ENCODE assay signal across 10 cellular contexts in genomic region chr3:131083190-131083863, GRCh38. TPM values are rescaled to one million over a fixed set of nuclear protein-coding genes. Genes with fewer than 3 reads are reported as not detected.
A peak's percentile ranks its signal among the peaks of the same experiment; 100 is the strongest.
DNase-seq lines count a peak whose midpoint lies in the region; ATAC-seq and TF ChIP-seq lines count a peak whose summit lies in the region.
"Had no signal": no experiment of that assay in that cellular context is flagged by ENCODE, and none has a peak within 500 bp of the region (broad histone marks: within the 10 kb centered on the region; RNA-seq: fewer than 3 reads in every experiment).

No MANE protein-coding gene starts in this region.

- H3K27me3 ChIP-seq in GM06990 (replicated peaks; ENCODE audit: control insufficient read depth, insufficient read depth, low read length) (no peaks in the 10 kb centered on the region; the same call in 1 of the 2 replicates), dorsolateral prefrontal cortex (no peaks in the 10 kb centered on the region), ovary (no peaks in the 10 kb centered on the region), mesenchymal stem cell (ENCODE audit: control insufficient read depth in 1 of 2, insufficient read depth in 1 of 2, low read length in 2 of 2) (no peaks in the 10 kb centered on the region)
- no peaks in the 10 kb centered on the region for H3K27me3 ChIP-seq in CD4-positive, alpha-beta T cell (ENCODE audit: control insufficient read depth, insufficient read depth, low read length)

- no peak overlapping the region for H2BK5ac ChIP-seq in mesenchymal stem cell (ENCODE audit: low read depth, low read length, poor library complexity, severe bottlenecking)

- H2AFZ ChIP-seq in mesenchymal stem cell (ENCODE audit: low read depth, low read length): no peak overlapping the region

- intact Hi-C loops in dorsolateral prefrontal cortex (cut with DNase I): loop anchor here in 1 of 2 donors (10.0 kb wide), 2 partner anchors 61 to 301 kb away; partner anchors contain the start of gene NUDT16
- intact Hi-C loops in ovary (cut with DNase I): no loop called here
- intact Hi-C loops in CD4-positive, alpha-beta T cell (cut with DNase I, micrococcal nuclease): no loop called here

- no peak overlapping the region for H3K9ac ChIP-seq in mesenchymal stem cell (ENCODE audit: low read length)

- no peak for TF ChIP-seq CTCF in GM06990 (IDR thresholded peaks at IDR 0.05; ENCODE audit: insufficient read depth, low read length, poor library complexity, severe bottlenecking)
- peak in 1 of 56 donors; percentile 9 for TF ChIP-seq CTCF in dorsolateral prefrontal cortex (IDR thresholded peaks at IDR 0.05 in 54 of 56, conservative IDR thresholded peaks at IDR 0.05 in 2 of 56; ENCODE audit: low read depth in 1 of 56, partially characterized antibody in 56 of 56)
- no peak for TF ChIP-seq CTCF in ovary (IDR thresholded peaks at IDR 0.05)
- TF ChIP-seq CTCF in CD4-positive, alpha-beta T cell (IDR thresholded peaks at IDR 0.05): no peak

- CTCF ChIA-PET in CD4-positive, alpha-beta T cell (lab: Charles Lee): no interaction called here

- H3K27ac Mint-ChIP-seq in CD4-positive, alpha-beta T cell: no peak overlapping the region
- H3K27ac Mint-ChIP-seq: activated CD4-positive, alpha-beta T cell treated with anti-CD3 and anti-CD28 coated beads, Interleukin-2, amount 10 ng/mL, durations not matched to agents 24 days and 14 days had no signal

- no peaks in the 10 kb centered on the region for H3K36me3 ChIP-seq in GM06990 (ENCODE audit: control insufficient read depth, insufficient read depth, low read length)
- H3K36me3 ChIP-seq in ovary: no peaks in the 10 kb centered on the region
- H3K36me3 ChIP-seq in mesenchymal stem cell (ENCODE audit: control insufficient read depth in 1 of 2, insufficient read depth in 2 of 2, low read depth in 1 of 2, low read length in 2 of 2): no peaks in the 10 kb centered on the region

- H4K8ac ChIP-seq in mesenchymal stem cell (ENCODE audit: low read length): no peak overlapping the region

- H3K9me3 ChIP-seq in ovary (no peaks in the 10 kb centered on the region), mesenchymal stem cell (ENCODE audit: control insufficient read depth, low read length) (no peaks in the 10 kb centered on the region)
- no peaks in the 10 kb centered on the region for H3K9me3 ChIP-seq in CD4-positive, alpha-beta T cell (ENCODE audit: control insufficient read depth, low read length)

- H3K4me1 ChIP-seq in ovary (ENCODE audit: insufficient read depth) (peaks cover 2% of the 10 kb centered on the region), mesenchymal stem cell (ENCODE audit: control insufficient read depth, insufficient read depth, low read depth, low read length) (peaks cover 2% of the 10 kb centered on the region)

- no peaks in the 10 kb centered on the region for H3K9me3 Mint-ChIP-seq in CD4-positive, alpha-beta T cell
- H3K9me3 Mint-ChIP-seq: activated CD4-positive, alpha-beta T cell treated with anti-CD3 and anti-CD28 coated beads, Interleukin-2, amount 10 ng/mL, durations not matched to agents 24 days and 14 days had no signal

- H3K4ac ChIP-seq in mesenchymal stem cell (ENCODE audit: low read depth in 1 of 2, low read length in 2 of 2): no peak overlapping the region

- H3K14ac ChIP-seq in mesenchymal stem cell (ENCODE audit: low read length in 2 of 2): no peak overlapping the region

- no peak for TF ChIP-seq EP300 in ovary (IDR thresholded peaks at IDR 0.05)

- no peak overlapping the region for H2AK5ac ChIP-seq in mesenchymal stem cell (ENCODE audit: low read length, severe bottlenecking)

- no peak overlapping the region for H3K18ac ChIP-seq in mesenchymal stem cell (ENCODE audit: low read depth in 1 of 2, low read length in 2 of 2)

- no peak overlapping the region for H2BK15ac ChIP-seq in mesenchymal stem cell (ENCODE audit: low read depth, poor library complexity, severe bottlenecking)

- H3K79me1 ChIP-seq in mesenchymal stem cell (replicated peaks; ENCODE audit: low read length, poor library complexity, severe bottlenecking): no peaks in the 10 kb centered on the region

- no peak for TF ChIP-seq POLR2A in ovary (IDR thresholded peaks at IDR 0.05)

- no peak overlapping the region for H2BK12ac ChIP-seq in mesenchymal stem cell (ENCODE audit: low read length in 2 of 2)

- no peak overlapping the region for H2BK120ac ChIP-seq in mesenchymal stem cell (ENCODE audit: low read depth, low read length)

- H3K27me3 Mint-ChIP-seq in CD4-positive, alpha-beta T cell: no peaks in the 10 kb centered on the region
- H3K27me3 Mint-ChIP-seq: activated CD4-positive, alpha-beta T cell treated with anti-CD3 and anti-CD28 coated beads, Interleukin-2, amount 10 ng/mL, durations not matched to agents 24 days and 14 days had no signal

- H3K4me3 ChIP-seq in GM06990 (replicated peaks; ENCODE audit: low read depth, low read length) (no peak overlapping the region), dorsolateral prefrontal cortex (peak overlapping the region in 52 of 59 donors; percentile 1 to 56 (median 30)), ovary (no peak overlapping the region), mesenchymal stem cell (ENCODE audit: insufficient read depth in 1 of 2, low read depth in 1 of 2, low read length in 2 of 2) (no peak overlapping the region)
- H3K4me3 ChIP-seq: skin epidermis had no signal

- DNase-seq in GM06990 (ENCODE audit: extremely low read depth, insufficient read length) (peak; percentile 3), NCI-H2171 (lab: John Stamatoyannopoulos, UW) (peak; percentile 97), dorsolateral prefrontal cortex (peak; percentile 88 to 99 (median 97)), ovary (peak in 3 of 5 donors; percentile 31 to 49 (median 46)), Kasumi-1 (lab: John Stamatoyannopoulos, UW) (no peak), mesenchymal stem cell (no peak), epidermal melanocyte (ENCODE audit: insufficient read length, low spot score) (no peak)
- DNase-seq in CD4-positive, alpha-beta T cell: no peak
- DNase-seq: activated CD4-positive, alpha-beta T cell treated with anti-CD3 and anti-CD28 coated beads, Interleukin-2, amount 10 ng/mL, durations not matched to agents 24 days and 14 days had no signal

- H3K4me1 Mint-ChIP-seq in CD4-positive, alpha-beta T cell (ENCODE audit: low read depth): no peaks in the 10 kb centered on the region
- H3K4me1 Mint-ChIP-seq: activated CD4-positive, alpha-beta T cell treated with anti-CD3 and anti-CD28 coated beads, Interleukin-2, amount 10 ng/mL, durations not matched to agents 24 days and 14 days had no signal

- no peak overlapping the region for H3K4me2 ChIP-seq in mesenchymal stem cell (ENCODE audit: low read length, poor library complexity, severe bottlenecking)

- no peak overlapping the region for H3K23ac ChIP-seq in mesenchymal stem cell (ENCODE audit: low read length in 2 of 2)

- H4K91ac ChIP-seq in mesenchymal stem cell (ENCODE audit: low read length): no peak overlapping the region

- no peak for ATAC-seq in CD4-positive, alpha-beta T cell (ENCODE audit: poor library complexity)

- POLR2A ChIA-PET in CD4-positive, alpha-beta T cell (lab: Charles Lee): no interaction called here

- 13 to 21% (median 19%) methylated on average over 4 of the region's 4 CpGs for WGBS in ovary, 3 donors
- 62% methylated on average over 3 of the region's 4 CpGs for WGBS in mesenchymal stem cell

- H3K4me3 Mint-ChIP-seq in CD4-positive, alpha-beta T cell: no peak overlapping the region
- H3K4me3 Mint-ChIP-seq: activated CD4-positive, alpha-beta T cell treated with anti-CD3 and anti-CD28 coated beads, Interleukin-2, amount 10 ng/mL, durations not matched to agents 24 days and 14 days had no signal

- H3K27ac ChIP-seq in dorsolateral prefrontal cortex: peak overlapping the region in 57 of 59 donors; percentile 7 to 90 (median 78)
- no peak overlapping the region for H3K27ac ChIP-seq in ovary
- no peak overlapping the region for H3K27ac ChIP-seq in CD4-positive, alpha-beta T cell (ENCODE audit: low read depth, low read length)
- H3K27ac ChIP-seq in mesenchymal stem cell (ENCODE audit: low read length, poor library complexity, severe bottlenecking): no peak overlapping the region
- H3K27ac ChIP-seq: skin epidermis had no signal

- H3K36me3 Mint-ChIP-seq in CD4-positive, alpha-beta T cell (ENCODE audit: low read depth): no peaks in the 10 kb centered on the region

RNA-seq across cellular contexts. Expression of gene NEK11, which starts 56.6 kb away (rescaled TPM):
- total RNA-seq in dorsolateral prefrontal cortex: 10 to 100 TPM; 16.6 to 35.3 (median 22.2) TPM
- 10 to 100 TPM in 4 of 7 donors, 1 to 10 TPM in 3; 8.1 to 37.3 (median 10.8) TPM for total RNA-seq in ovary
- polyA plus RNA-seq in ovary: 10 to 100 TPM in 1 of 2 donors, 1 to 10 TPM in 1; 4.9 to 10.7 TPM
- total RNA-seq in CD4-positive, alpha-beta T cell: 1 to 10 TPM; 1.6 to 4.2 TPM
- 2.4 TPM for polyA plus RNA-seq in mesenchymal stem cell (2013, experiment 1 of 2)
- 3.2 TPM for polyA plus RNA-seq in mesenchymal stem cell (2013, experiment 2 of 2)

RNA-seq across cellular contexts. Expression of gene ASTE1, which starts 56.7 kb away (rescaled TPM):
- total RNA-seq in dorsolateral prefrontal cortex (10 to 100 TPM in 16 of 120 experiments, 1 to 10 TPM in 104; 3.8 to 19.0 (median 8.2) TPM), ovary (10 to 100 TPM in 2 of 7 donors, 1 to 10 TPM in 5; 3.1 to 11.9 (median 8.6) TPM)
- 10 to 100 TPM in 1 of 2 donors, 1 to 10 TPM in 1; 5.2 to 10.5 TPM for polyA plus RNA-seq in ovary
- total RNA-seq in CD4-positive, alpha-beta T cell: 10 to 100 TPM; 25.6 to 26.6 TPM
- polyA plus RNA-seq in mesenchymal stem cell (2013, experiment 1 of 2): 3.8 TPM
- 4.2 TPM for polyA plus RNA-seq in mesenchymal stem cell (2013, experiment 2 of 2)

Comparison
In these comparisons a context has a peak if more than half of its experiments do, and no peak if none do; other contexts are left out.
1. DNase-seq: peak in GM06990 (single experiment), NCI-H2171 (single experiment), dorsolateral prefrontal cortex (10 of 10) and ovary (3 of 5); none in CD4-positive, alpha-beta T cell (0 of 10), Kasumi-1 (0 of 2), mesenchymal stem cell (single experiment) and epidermal melanocyte (single experiment).
2. H3K4me3 ChIP-seq: peak in dorsolateral prefrontal cortex (52 of 59); none in GM06990 (single experiment), ovary (single experiment) and mesenchymal stem cell (0 of 2).
3. H3K27ac ChIP-seq: peak in dorsolateral prefrontal cortex (57 of 59); none in ovary (0 of 2), CD4-positive, alpha-beta T cell (single experiment) and mesenchymal stem cell (single experiment).